8 cellular contexts compared by ENCODE assay signal in genomic region chr6:169725270-169726048, GRCh38. TPM values are rescaled to one million over a fixed set of nuclear protein-coding genes. Genes with fewer than 3 reads are reported as not detected.
DNase-seq lines count a peak whose midpoint lies in the region; ATAC-seq, FAIRE-seq and TF ChIP-seq lines count a peak whose summit lies in the region.

No MANE protein-coding gene starts in this region.

- peak overlapping the region; percentile 79 for H3K27ac ChIP-seq in trophoblast cell (ENCODE audit: low read depth, low read length)

- WGBS in trophoblast cell (ENCODE audit: extremely low coverage, insufficient coverage, insufficient read length) = 100% methylated on average over 2 of the region's 21 CpGs

- TF ChIP-seq POLR2A in GM12892 (IDR thresholded peaks at IDR 0.05; ENCODE audit: low read depth, low read length) = no peak

- no peak overlapping the region for H3K18ac ChIP-seq in trophoblast cell (ENCODE audit: low read length)

- H3K4me2 ChIP-seq in trophoblast cell (ENCODE audit: low read length) = peak overlapping the region; percentile 92

- intact Hi-C loops in left ventricle myocardium superior (cut with micrococcal nuclease) = no loop called here

- H3K4me1 ChIP-seq in trophoblast cell (ENCODE audit: control insufficient read depth in 1 of 2, insufficient read depth in 2 of 2, low read length in 2 of 2) = peaks cover 0 to 5% of the 10 kb centered on the region in 2 experiments

- no peaks in the 10 kb centered on the region for H3K9me3 ChIP-seq in trophoblast cell (ENCODE audit: insufficient read depth, low read depth, low read length)

- DNase-seq in EL (peak; percentile 83), NCI-H146 (lab: John Stamatoyannopoulos, UW) (peak; percentile 72), left ventricle myocardium superior (peak; percentile 55), trophoblast cell (peak; percentile 82 to 85), NCI-H2029 treated with DMSO at 0.1 percent for 48 hours (lab: John Stamatoyannopoulos, UW) (no peak), GM12892 (ENCODE audit: insufficient read length) (no peak)
- peak; percentile 37 for DNase-seq in activated naive CD8-positive, alpha-beta T cell treated with anti-CD3 and anti-CD28 coated beads for 36 hours

- no peak overlapping the region for H2BK5ac ChIP-seq in trophoblast cell (ENCODE audit: low read depth, low read length, poor library complexity)

- peak overlapping the region; percentile 72 for H4K8ac ChIP-seq in trophoblast cell (ENCODE audit: low read depth, low read length)

- no peak overlapping the region for H2BK12ac ChIP-seq in trophoblast cell (ENCODE audit: low read length)

- H3K14ac ChIP-seq in trophoblast cell (ENCODE audit: low read length) = no peak overlapping the region

- H3K27me3 Mint-ChIP-seq in activated naive CD8-positive, alpha-beta T cell treated with anti-CD3 and anti-CD28 coated beads for 36 hours = no peaks in the 10 kb centered on the region

- H4K91ac ChIP-seq in trophoblast cell (ENCODE audit: low read depth, low read length) = no peak overlapping the region

- no peaks in the 10 kb centered on the region for H3K36me3 ChIP-seq in trophoblast cell (ENCODE audit: control insufficient read depth in 1 of 2, insufficient read depth in 2 of 2, low read length in 2 of 2)

- peaks cover 16% of the 10 kb centered on the region for H3K36me3 Mint-ChIP-seq in activated naive CD8-positive, alpha-beta T cell treated with anti-CD3 and anti-CD28 coated beads for 36 hours

- H3K9ac ChIP-seq in trophoblast cell (ENCODE audit: low read length) = no peak overlapping the region

- H3K23ac ChIP-seq in trophoblast cell (ENCODE audit: low read length) = no peak overlapping the region

- H3K4me3 ChIP-seq in trophoblast cell (ENCODE audit: low read depth, low read length) = peak overlapping the region; percentile 71

- H2AFZ ChIP-seq in trophoblast cell (ENCODE audit: insufficient read depth, low read length, poor library complexity) = peak overlapping the region; percentile 90

- no peaks in the 10 kb centered on the region for H3K9me3 Mint-ChIP-seq in activated naive CD8-positive, alpha-beta T cell treated with anti-CD3 and anti-CD28 coated beads for 36 hours

- no peaks in the 10 kb centered on the region for H3K27me3 ChIP-seq in trophoblast cell (ENCODE audit: insufficient read depth, low read length)

- H2BK120ac ChIP-seq in trophoblast cell (ENCODE audit: insufficient read depth, low read length, poor library complexity) = no peak overlapping the region

- H3K79me1 ChIP-seq in trophoblast cell (ENCODE audit: low read length) = peaks cover 11% of the 10 kb centered on the region

- H3K4me1 Mint-ChIP-seq in activated naive CD8-positive, alpha-beta T cell treated with anti-CD3 and anti-CD28 coated beads for 36 hours = peaks cover 27% of the 10 kb centered on the region

- no peak for FAIRE-seq in GM12892 (lab: Jason Lieb, UNC)

- peak overlapping the region; percentile 83 for H3K4me3 Mint-ChIP-seq in activated naive CD8-positive, alpha-beta T cell treated with anti-CD3 and anti-CD28 coated beads for 36 hours

- H3K27ac Mint-ChIP-seq in activated naive CD8-positive, alpha-beta T cell treated with anti-CD3 and anti-CD28 coated beads for 36 hours = peak overlapping the region; percentile 92

- H3K79me2 ChIP-seq in trophoblast cell (ENCODE audit: control insufficient read depth, insufficient read depth, low read length, poor library complexity) = peaks cover 9% of the 10 kb centered on the region

- no peak overlapping the region for H4K12ac ChIP-seq in trophoblast cell (ENCODE audit: low read depth, low read length)

- H3K4ac ChIP-seq in trophoblast cell (ENCODE audit: low read depth, low read length) = no peak overlapping the region

- H2AK5ac ChIP-seq in trophoblast cell (ENCODE audit: low read length) = no peak overlapping the region

- ATAC-seq in left ventricle myocardium superior (peak; percentile 31), HG02588 (IDR thresholded peaks at IDR 0.05; ENCODE audit: unreplicated experiment) (no peak)

RNA-seq across cellular contexts. Expression of gene PHF10, which starts 1.2 kb away (rescaled TPM):
- 10 to 100 TPM; 72.7 to 79.8 TPM for total RNA-seq in activated naive CD8-positive, alpha-beta T cell treated with anti-CD3 and anti-CD28 coated beads for 36 hours
- 62.9 TPM for total RNA-seq in left ventricle myocardium superior
- polyA plus RNA-seq in trophoblast cell (2013) = 34.1 and 36.8 TPM in 2 replicates
- 33.2 TPM for polyA plus RNA-seq in GM12892 (2012; ENCODE audit: missing spikeins)

RNA-seq across cellular contexts. Expression of gene C6orf120, which starts 23.5 kb away (rescaled TPM):
- total RNA-seq in activated naive CD8-positive, alpha-beta T cell treated with anti-CD3 and anti-CD28 coated beads for 36 hours = 10 to 100 TPM; 20.8 to 21.0 TPM
- total RNA-seq in left ventricle myocardium superior = 13.6 TPM
- polyA plus RNA-seq in trophoblast cell (2013) = 19.3 and 20.0 TPM in 2 replicates
- 12.0 TPM for polyA plus RNA-seq in GM12892 (2012; ENCODE audit: missing spikeins)

RNA-seq across cellular contexts. Expression of gene WDR27, which starts 23.6 kb away (rescaled TPM):
- 10 to 100 TPM; 29.0 to 29.7 TPM for total RNA-seq in activated naive CD8-positive, alpha-beta T cell treated with anti-CD3 and anti-CD28 coated beads for 36 hours
- total RNA-seq in left ventricle myocardium superior = 8.6 TPM
- 16.0 TPM in 2 replicates for polyA plus RNA-seq in trophoblast cell (2013)
- polyA plus RNA-seq in GM12892 (2012; ENCODE audit: missing spikeins) = 23.0 TPM

RNA-seq across cellular contexts. Expression of gene DYNLT2, which starts 25.9 kb away (rescaled TPM):
- total RNA-seq in activated naive CD8-positive, alpha-beta T cell treated with anti-CD3 and anti-CD28 coated beads for 36 hours = 1 to 10 TPM; 2.0 TPM
- 0.62 TPM for total RNA-seq in left ventricle myocardium superior
- 1.3 TPM in 2 replicates for polyA plus RNA-seq in trophoblast cell (2013)
- 3.5 TPM for polyA plus RNA-seq in GM12892 (2012; ENCODE audit: missing spikeins)

RNA-seq across cellular contexts. Expression of gene ERMARD, which starts 26.0 kb away (rescaled TPM):
- 10 to 100 TPM; 24.0 to 26.2 TPM for total RNA-seq in activated naive CD8-positive, alpha-beta T cell treated with anti-CD3 and anti-CD28 coated beads for 36 hours
- total RNA-seq in left ventricle myocardium superior = 9.4 TPM
- polyA plus RNA-seq in trophoblast cell (2013) = 8.6 and 9.0 TPM in 2 replicates
- polyA plus RNA-seq in GM12892 (2012; ENCODE audit: missing spikeins) = 29.0 TPM

Comparison
In these comparisons a context has a peak if more than half of its experiments do, and no peak if none do; other contexts are left out.
1. DNase-seq: peak in EL (single experiment), NCI-H146 (single experiment), activated naive CD8-positive, alpha-beta T cell treated with anti-CD3 and anti-CD28 coated beads for 36 hours (single experiment), left ventricle myocardium superior (single experiment) and trophoblast cell (2 of 2); none in NCI-H2029 treated with DMSO at 0.1 percent for 48 hours (single experiment) and GM12892 (single experiment).